1 cellular context compared by ENCODE assay signal in genomic region chr11:104772806-104773241, GRCh38.
TF ChIP-seq lines count a peak whose summit lies in the region.

No MANE protein-coding gene starts in this region.

TF ChIP-seq in SK-N-SH treated with all-trans-retinoic acid at 6 μM for 48 hours, 23 proteins besides CTCF, POLR2A, EP300 and RAD21 (continued from another document):
- TF ChIP-seq, protein P1, sequence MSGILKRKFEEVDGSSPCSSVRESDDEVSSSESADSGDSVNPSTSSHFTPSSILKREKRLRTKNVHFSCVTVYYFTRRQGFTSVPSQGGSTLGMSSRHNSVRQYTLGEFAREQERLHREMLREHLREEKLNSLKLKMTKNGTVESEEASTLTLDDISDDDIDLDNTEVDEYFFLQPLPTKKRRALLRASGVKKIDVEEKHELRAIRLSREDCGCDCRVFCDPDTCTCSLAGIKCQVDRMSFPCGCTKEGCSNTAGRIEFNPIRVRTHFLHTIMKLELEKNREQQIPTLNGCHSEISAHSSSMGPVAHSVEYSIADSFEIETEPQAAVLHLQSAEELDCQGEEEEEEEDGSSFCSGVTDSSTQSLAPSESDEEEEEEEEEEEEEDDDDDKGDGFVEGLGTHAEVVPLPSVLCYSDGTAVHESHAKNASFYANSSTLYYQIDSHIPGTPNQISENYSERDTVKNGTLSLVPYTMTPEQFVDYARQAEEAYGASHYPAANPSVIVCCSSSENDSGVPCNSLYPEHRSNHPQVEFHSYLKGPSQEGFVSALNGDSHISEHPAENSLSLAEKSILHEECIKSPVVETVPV (CRISPR knock-in tag; IDR thresholded peaks at IDR 0.05) = no peak
- no peak for TF ChIP-seq RARB (CRISPR knock-in tag; IDR thresholded peaks at IDR 0.05)
